In the genomic region with DNA sequence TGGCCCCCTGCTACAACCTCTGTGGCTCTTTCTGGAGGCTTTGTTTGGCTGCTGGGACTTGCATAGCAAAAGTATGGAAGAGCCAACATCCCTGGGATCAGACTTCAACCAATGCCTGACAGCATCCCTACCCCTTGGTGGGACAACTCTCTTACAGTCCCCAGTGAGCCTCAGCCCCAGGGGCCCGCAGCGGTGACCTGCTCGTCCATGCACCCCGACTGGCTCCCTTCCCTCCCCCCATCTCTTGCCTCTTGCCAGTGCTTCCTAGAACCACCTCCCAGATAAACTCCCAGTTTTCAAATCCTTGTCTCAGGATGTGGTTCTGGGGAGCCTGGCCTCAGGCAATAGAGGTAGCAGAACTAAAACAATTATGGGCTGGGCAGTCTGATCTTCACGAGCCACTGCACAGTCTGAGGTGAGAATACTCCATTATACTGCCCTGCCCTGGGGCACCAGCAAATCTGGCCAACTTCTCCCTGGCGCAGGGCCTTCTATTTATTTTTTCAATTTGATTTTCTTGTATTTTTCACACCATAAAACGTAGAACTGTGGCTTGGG, we compare ENCODE assay signal across 25 cellular contexts.
"Had no signal": no experiment of that assay in that cellular context is flagged by ENCODE, and none has a peak within 500 bp of the region (broad histone marks: within the 10 kb centered on the region; RNA-seq: fewer than 3 reads in every experiment).

No MANE protein-coding gene starts in this region.

- H3K4me3 Mint-ChIP-seq: activated CD4-positive, alpha-beta memory T cell treated with anti-CD3 and anti-CD28 coated beads, Interleukin-2, amount 10 ng/mL, durations not matched to agents 7 days and 5 days; activated CD4-positive, alpha-beta T cell treated with anti-CD3 and anti-CD28 coated beads for 36 hours; activated naive CD8-positive, alpha-beta T cell treated with anti-CD3 and anti-CD28 coated beads, Interleukin-2, amount 10 ng/mL, durations not matched to agents 7 days and 5 days; activated T-helper 17 cell treated with anti-CD3 and anti-CD28 coated beads, Interleukin-2, amount 50 U/mL, for 72 hours had no signal

- H3K36me3 Mint-ChIP-seq: activated naive CD8-positive, alpha-beta T cell treated with anti-CD3 and anti-CD28 coated beads, Interleukin-2, amount 10 ng/mL, durations not matched to agents 7 days and 5 days had no signal

- H3K36me3 ChIP-seq: adrenal gland, MG63, SJCRH30, WERI-Rb-1 had no signal

- H3K9me3 Mint-ChIP-seq: activated CD4-positive, alpha-beta memory T cell treated with anti-CD3 and anti-CD28 coated beads, Interleukin-2, amount 10 ng/mL, durations not matched to agents 7 days and 5 days; activated naive CD8-positive, alpha-beta T cell treated with anti-CD3 and anti-CD28 coated beads, Interleukin-2, amount 10 ng/mL, durations not matched to agents 7 days and 5 days; activated T-helper 17 cell treated with anti-CD3 and anti-CD28 coated beads, Interleukin-2, amount 50 U/mL, for 72 hours had no signal

- H3K4me3 ChIP-seq: adrenal gland, MG63, SJCRH30 had no signal

- ATAC-seq: activated CD4-positive, alpha-beta T cell treated with anti-CD3 and anti-CD28 coated beads for 36 hours; activated T-helper 17 cell treated with anti-CD3 and anti-CD28 coated beads, Interleukin-2, amount 50 U/mL, for 72 hours; Panc1 had no signal

- H3K27ac Mint-ChIP-seq: activated CD4-positive, alpha-beta memory T cell treated with anti-CD3 and anti-CD28 coated beads, Interleukin-2, amount 10 ng/mL, durations not matched to agents 7 days and 5 days; activated CD4-positive, alpha-beta T cell treated with anti-CD3 and anti-CD28 coated beads for 36 hours; activated naive CD8-positive, alpha-beta T cell treated with anti-CD3 and anti-CD28 coated beads, Interleukin-2, amount 10 ng/mL, durations not matched to agents 7 days and 5 days; activated T-helper 17 cell treated with anti-CD3 and anti-CD28 coated beads, Interleukin-2, amount 50 U/mL, for 72 hours had no signal

- H3K4me2 ChIP-seq: KMS-11, SK-N-SH had no signal

- H3K4me1 ChIP-seq: adrenal gland, SJCRH30 had no signal

- H3K27me3 ChIP-seq: MG63 had no signal

- H3K27me3 Mint-ChIP-seq: activated naive CD8-positive, alpha-beta T cell treated with anti-CD3 and anti-CD28 coated beads, Interleukin-2, amount 10 ng/mL, durations not matched to agents 7 days and 5 days had no signal

- H3K9ac ChIP-seq: KMS-11, SK-N-SH had no signal

- H3K27ac ChIP-seq: adrenal gland, KMS-11, RWPE1, SJCRH30, WERI-Rb-1 had no signal

- H3K9me3 ChIP-seq: adrenal gland, MG63, SJCRH30, SK-N-SH had no signal

- DNase-seq: activated CD4-positive, alpha-beta memory T cell treated with anti-CD3 and anti-CD28 coated beads, Interleukin-2, amount 10 ng/mL, durations not matched to agents 7 days and 5 days; activated CD4-positive, alpha-beta T cell treated with anti-CD3 and anti-CD28 coated beads for 36 hours; activated CD4-positive, alpha-beta T cell treated with anti-CD3 and anti-CD28 coated beads, Interleukin-2, amount 50 U/mL, for 1 hour; activated naive CD4-positive, alpha-beta T cell treated with anti-CD3 and anti-CD28 coated beads, Interleukin-2, amount 50 U/mL, for 16 hours; activated naive CD8-positive, alpha-beta T cell treated with anti-CD3 and anti-CD28 coated beads, Interleukin-2, amount 10 ng/mL, durations not matched to agents 7 days and 5 days; activated T-cell treated with anti-CD3 and anti-CD28 coated beads for 4 hours; activated T-cell treated with anti-CD3 and anti-CD28 coated beads, Interleukin-2, amount 50 U/mL, for 48 hours; adrenal gland; anterior cingulate cortex; MG63; MV-4-11; NCI-H1092 treated with DMSO at 0.1 percent for 48 hours; NCI-H1417 treated with DMSO at 0.1 percent for 48 hours; NCI-H1694; NCI-H2029; NCI-H748 treated with DMSO at 0.1 percent for 48 hours; Right ventricle myocardium superior; SJCRH30; SK-N-SH; T-helper 1 cell; WERI-Rb-1 had no signal
